ENCODE assay signal across 15 cellular contexts in genomic region chr2:36413218-36413617, GRCh38. TPM values are rescaled to one million over a fixed set of nuclear protein-coding genes. Genes with fewer than 3 reads are reported as not detected.
A peak's percentile ranks its signal among the peaks of the same experiment; 100 is the strongest.
DNase-seq lines count a peak whose midpoint lies in the region; ATAC-seq and TF ChIP-seq lines count a peak whose summit lies in the region.
"Had no signal": no experiment of that assay in that cellular context is flagged by ENCODE, and none has a peak within 500 bp of the region (broad histone marks: within the 10 kb centered on the region; RNA-seq: fewer than 3 reads in every experiment).

No MANE protein-coding gene starts in this region.

- H3K9me3 ChIP-seq in liver (ENCODE audit: control insufficient read depth in 4 of 4, low read length in 3 of 4): no peaks in the 10 kb centered on the region
- H3K9me3 ChIP-seq: Peyer's patch had no signal

- no peak for TF ChIP-seq CTCF in liver (IDR thresholded peaks at IDR 0.05; ENCODE audit: low read depth, low read length, missing input control)

- peak overlapping the region in 1 of 2 donors; percentile 22 for H3K9ac ChIP-seq in liver (ENCODE audit: low read depth in 1 of 2, low read length in 2 of 2)

- no peak overlapping the region for H3K4me3 ChIP-seq in liver (ENCODE audit: low read depth in 1 of 3, low read length in 3 of 3)
- H3K4me3 ChIP-seq: cardiac muscle cell, Peyer's patch, skin epidermis had no signal

- DNase-seq in NCI-H446 treated with DMSO at 0.1 percent for 48 hours (lab: John Stamatoyannopoulos, UW) (peak; percentile 48), dermis blood vessel endothelial cell (peak; percentile 81), superior temporal gyrus (ENCODE audit: extremely low spot score) (peak; percentile 62)
- no peak for DNase-seq in activated CD4-positive, alpha-beta T cell treated with anti-CD3 and anti-CD28 coated beads for 48 hours
- no peak for DNase-seq in activated CD4-positive, CD25-positive, alpha-beta regulatory T cell (lab: John Stamatoyannopoulos, UW)
- DNase-seq: activated CD4-positive, alpha-beta T cell treated with anti-CD3 and anti-CD28 coated beads, Interleukin-2, amount 50 U/mL, for 4 hours; COR-L47; NCI-H1436; NCI-H510A treated with DMSO at 0.1 percent for 48 hours; Peyer's patch had no signal

- no peak for TF ChIP-seq RAD21 in liver (IDR thresholded peaks at IDR 0.05)

- peaks cover 0 to 4% (median 2%) of the 10 kb centered on the region in 4 donors for H3K4me1 ChIP-seq in liver (ENCODE audit: control insufficient read depth in 4 of 4, insufficient read depth in 4 of 4, low read length in 3 of 4)

- no peaks in the 10 kb centered on the region for H3K27me3 ChIP-seq in liver (ENCODE audit: control insufficient read depth in 4 of 4, insufficient read depth in 4 of 4, low read length in 3 of 4)
- H3K27me3 ChIP-seq: cardiac muscle cell, Peyer's patch had no signal

- 78% methylated on average over 4 of the region's 4 CpGs for WGBS in liver

- H3K27ac ChIP-seq in liver (ENCODE audit: low read depth in 1 of 2, low read length in 2 of 2): no peak overlapping the region
- H3K27ac ChIP-seq: cardiac muscle cell, skin epidermis had no signal

- ATAC-seq in GM18511 (IDR thresholded peaks at IDR 0.05; ENCODE audit: unreplicated experiment): no peak
- ATAC-seq: esophagus mucosa had no signal

- H3K36me3 ChIP-seq in liver (ENCODE audit: control insufficient read depth in 4 of 4, insufficient read depth in 3 of 4, low read depth in 1 of 4, low read length in 3 of 4): no peaks in the 10 kb centered on the region
- H3K36me3 ChIP-seq: cardiac muscle cell, Peyer's patch had no signal

TF ChIP-seq in liver, 16 proteins besides CTCF, POLR2A, EP300 and RAD21:
- TF ChIP-seq TAF1 (conservative IDR thresholded peaks at IDR 0.05) (no peak), REST (IDR thresholded peaks at IDR 0.05) (no peak), SP1 (IDR thresholded peaks at IDR 0.05) (peak; percentile 8), RXRA (IDR thresholded peaks at IDR 0.05) (peak in 1 of 2 donors; percentile 36), HNF4G (IDR thresholded peaks at IDR 0.05) (no peak), MAX (IDR thresholded peaks at IDR 0.05) (no peak), NR2F2 (IDR thresholded peaks at IDR 0.05) (peak; percentile 47)
TF ChIP-seq in liver: peak in this region for 3.

RNA-seq across cellular contexts. Expression of gene CRIM1, which starts 57.6 kb away (rescaled TPM):
- total RNA-seq in dermis blood vessel endothelial cell (765 and 891 TPM in 2 replicates), liver (10 to 100 TPM; 10.5 to 22.1 TPM)
- 1 to 10 TPM; 2.2 to 8.7 TPM for polyA plus RNA-seq in liver

Comparison
In these comparisons a context has a peak if more than half of its experiments do, and no peak if none do; other contexts are left out.
1. DNase-seq: peak in NCI-H446 treated with DMSO at 0.1 percent for 48 hours (single experiment), dermis blood vessel endothelial cell (single experiment) and superior temporal gyrus (single experiment); none in activated CD4-positive, alpha-beta T cell treated with anti-CD3 and anti-CD28 coated beads for 48 hours (single experiment) and activated CD4-positive, CD25-positive, alpha-beta regulatory T cell (0 of 4).
2. RNA of gene CRIM1, which starts 57.6 kb away (total RNA-seq): 765 to 891 TPM in dermis blood vessel endothelial cell; 10.5 to 22.1 TPM in liver; every median in the first group is over 10 times any median in the second.